In the genomic region with DNA sequence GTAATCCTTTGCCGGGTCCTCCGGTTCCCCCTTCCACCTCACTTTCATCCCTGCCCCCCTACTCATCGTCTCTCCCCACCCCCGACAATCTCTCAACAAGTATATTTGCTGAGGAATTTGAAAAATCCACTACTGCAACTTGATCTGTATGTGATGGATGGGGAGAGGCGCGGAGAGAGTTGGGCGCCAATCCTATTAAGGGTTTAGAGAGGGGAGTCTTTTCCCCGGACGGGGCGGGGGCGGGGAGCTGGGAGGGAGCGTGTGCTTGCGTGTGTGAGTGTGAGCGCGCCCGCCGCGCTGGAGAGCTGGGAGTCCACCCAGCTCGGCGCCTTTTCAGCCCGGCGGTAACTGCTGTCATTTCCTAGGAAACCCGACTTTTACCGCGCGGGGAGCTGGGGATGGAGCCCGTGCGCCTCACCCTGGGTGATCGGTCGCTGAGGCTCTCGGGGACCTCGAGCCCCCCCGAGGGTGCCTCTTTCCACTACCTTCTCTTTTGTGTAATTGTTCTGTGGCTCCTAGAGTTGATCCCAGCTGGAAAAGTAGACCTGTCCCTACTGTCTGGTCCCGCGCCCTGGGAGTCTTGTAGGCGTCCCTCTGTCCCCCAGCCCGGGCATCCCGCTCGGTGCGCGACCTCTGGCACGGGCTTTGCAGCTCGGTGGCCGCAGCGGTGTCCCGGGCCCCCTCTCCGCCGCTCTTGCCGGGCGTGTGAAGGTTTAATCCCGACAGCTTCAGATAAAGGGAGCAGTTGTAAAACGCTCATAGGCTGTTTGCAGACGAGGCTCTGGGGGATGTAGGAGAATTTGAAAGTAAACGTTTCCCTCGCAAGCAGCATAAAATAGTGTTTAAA, we compare ENCODE assay signal across 8 cellular contexts. TPM values are rescaled to one million over a fixed set of nuclear protein-coding genes. Genes with fewer than 3 reads are reported as not detected.
DNase-seq lines count a peak whose midpoint lies in the region; ATAC-seq and TF ChIP-seq lines count a peak whose summit lies in the region.

No MANE protein-coding gene starts in this region.

- peak overlapping the region; percentile 65 for H2BK15ac ChIP-seq in mesenchymal stem cell (ENCODE audit: low read depth, poor library complexity, severe bottlenecking)

- peaks cover 22% of the 10 kb centered on the region for H3K4me1 ChIP-seq in mesenchymal stem cell (ENCODE audit: control insufficient read depth, insufficient read depth, low read depth, low read length)
- peaks cover 0 to 4% of the 10 kb centered on the region in 2 donors for H3K4me1 ChIP-seq in uterus

- intact Hi-C loops in uterus (cut with DNase I; ENCODE audit: low total_unique reads) = no loop called here

- peak overlapping the region; percentile 96 to 98 for H3K18ac ChIP-seq in mesenchymal stem cell (ENCODE audit: low read depth in 1 of 2, low read length in 2 of 2)

- peak overlapping the region; percentile 99 for H2BK120ac ChIP-seq in mesenchymal stem cell (ENCODE audit: low read depth, low read length)

- WGBS in mesenchymal stem cell = under 1% methylated on average over 49 of the region's 55 CpGs

- peak overlapping the region in 1 of 2 experiments; percentile 71 for H3K23ac ChIP-seq in mesenchymal stem cell (ENCODE audit: low read length in 2 of 2)

- peak overlapping the region in 1 of 2 experiments; percentile 98 for H3K14ac ChIP-seq in mesenchymal stem cell (ENCODE audit: low read length in 2 of 2)

- peak overlapping the region; percentile 96 for H4K91ac ChIP-seq in mesenchymal stem cell (ENCODE audit: low read length)

- peak overlapping the region; percentile 97 for H3K4me2 ChIP-seq in mesenchymal stem cell (ENCODE audit: low read length, poor library complexity, severe bottlenecking)

- peak overlapping the region; percentile 74 for H2BK5ac ChIP-seq in mesenchymal stem cell (ENCODE audit: low read depth, low read length, poor library complexity, severe bottlenecking)

- H3K9me3 ChIP-seq in mesenchymal stem cell (ENCODE audit: control insufficient read depth, low read length) (no peaks in the 10 kb centered on the region), uterus (no peaks in the 10 kb centered on the region)

- no peak for TF ChIP-seq CTCF in uterus (IDR thresholded peaks at IDR 0.05)

- DNase-seq in DMS53 treated with DMSO at 0.1 percent for 48 hours (lab: John Stamatoyannopoulos, UW; ENCODE audit: unreplicated experiment) (peak; percentile 21), NCI-H2171 treated with DMSO at 0.1 percent for 48 hours (lab: John Stamatoyannopoulos, UW) (peak; percentile 57), dermis blood vessel endothelial cell (peak; percentile 17), mesenchymal stem cell (peak; percentile 93), uterus (peak; percentile 69 to 72), DMS114 treated with DMSO at 0.1 percent for 48 hours (lab: John Stamatoyannopoulos, UW; ENCODE audit: unreplicated experiment) (no peak), NCI-H2081 treated with DMSO at 0.1 percent for 48 hours (lab: John Stamatoyannopoulos, UW) (no peak)

- H2AFZ ChIP-seq in mesenchymal stem cell (ENCODE audit: low read depth, low read length) = no peak overlapping the region

- ATAC-seq in GM19328 (IDR thresholded peaks at IDR 0.05; ENCODE audit: unreplicated experiment) = no peak

- H3K36me3 ChIP-seq in mesenchymal stem cell (ENCODE audit: control insufficient read depth in 1 of 2, insufficient read depth in 2 of 2, low read depth in 1 of 2, low read length in 2 of 2) (no peaks in the 10 kb centered on the region), uterus (no peaks in the 10 kb centered on the region)

- H3K4me3 ChIP-seq in mesenchymal stem cell (ENCODE audit: insufficient read depth in 1 of 2, low read depth in 1 of 2, low read length in 2 of 2) (peak overlapping the region; percentile 84 to 88), uterus (peak overlapping the region; percentile 44 to 66)

- TF ChIP-seq POLR2A in uterus (IDR thresholded peaks at IDR 0.05) = no peak

- peak overlapping the region; percentile 85 for H3K9ac ChIP-seq in mesenchymal stem cell (ENCODE audit: low read length)

- peaks cover 9% of the 10 kb centered on the region for H3K79me1 ChIP-seq in mesenchymal stem cell (replicated peaks; ENCODE audit: low read length, poor library complexity, severe bottlenecking)

- H2AK5ac ChIP-seq in mesenchymal stem cell (ENCODE audit: low read length, severe bottlenecking) = peak overlapping the region; percentile 18

- H3K27ac ChIP-seq in mesenchymal stem cell (ENCODE audit: low read length, poor library complexity, severe bottlenecking) = peak overlapping the region; percentile 89
- H3K27ac ChIP-seq in uterus = peak overlapping the region; percentile 83

- H2BK12ac ChIP-seq in mesenchymal stem cell (ENCODE audit: low read length in 2 of 2) = peak overlapping the region; percentile 81 to 94

- H3K27me3 ChIP-seq in mesenchymal stem cell (ENCODE audit: control insufficient read depth in 1 of 2, insufficient read depth in 1 of 2, low read length in 2 of 2) (no peaks in the 10 kb centered on the region), uterus (no peaks in the 10 kb centered on the region)

- peak overlapping the region; percentile 83 for H4K8ac ChIP-seq in mesenchymal stem cell (ENCODE audit: low read length)

- peak overlapping the region; percentile 99 to 100 for H3K4ac ChIP-seq in mesenchymal stem cell (ENCODE audit: low read depth in 1 of 2, low read length in 2 of 2)

RNA-seq across cellular contexts. Expression of a gene that starts 1.5 kb away (rescaled TPM):
- total RNA-seq in dermis blood vessel endothelial cell (0.34 TPM in 1 of 2 replicates, not detected in the other), uterus (10 to 100 TPM in 2 of 4 donors, 1 to 10 TPM in 2; 2.9 to 23.6 (median 12.9) TPM)
- 28.9 TPM for polyA plus RNA-seq in mesenchymal stem cell (2013, experiment 1 of 2)
- polyA plus RNA-seq in mesenchymal stem cell (2013, experiment 2 of 2) = 29.5 TPM

Comparison
In these comparisons a context has a peak if more than half of its experiments do, and no peak if none do; other contexts are left out.
1. DNase-seq: peak in DMS53 treated with DMSO at 0.1 percent for 48 hours (single experiment), NCI-H2171 treated with DMSO at 0.1 percent for 48 hours (single experiment), dermis blood vessel endothelial cell (single experiment), mesenchymal stem cell (single experiment) and uterus (2 of 2); none in DMS114 treated with DMSO at 0.1 percent for 48 hours (single experiment) and NCI-H2081 treated with DMSO at 0.1 percent for 48 hours (single experiment).